Comparison of ENCODE assay signal across 1 cellular context in genomic region chr10:103598654-103599115, GRCh38.
TF ChIP-seq lines count a peak whose summit lies in the region.

No MANE protein-coding gene starts in this region.

TF ChIP-seq in K562, 482 proteins besides CTCF, POLR2A, EP300 and RAD21 (continued from another document):
- TF ChIP-seq CEBPZ (IDR thresholded peaks at IDR 0.05; ENCODE audit: borderline replicate concordance, low read depth, low read length) (no peak), FOXP4 (CRISPR knock-in tag; IDR thresholded peaks at IDR 0.05; ENCODE audit: borderline replicate concordance) (no peak), POLR2AphosphoS2 (IDR thresholded peaks at IDR 0.05; ENCODE audit: low read length) (peak; percentile 45; the same call in 1 of the 2 replicates), FOXA3 (CRISPR knock-in tag; conservative IDR thresholded peaks at IDR 0.05 in 1 of 2, IDR thresholded peaks at IDR 0.05 in 1 of 2) (peak; percentile 88 to 94), ID3 (CRISPR knock-in tag; IDR thresholded peaks at IDR 0.05) (no peak), ID3 (tag; IDR thresholded peaks at IDR 0.05) (no peak), ZBTB43 (CRISPR knock-in tag; IDR thresholded peaks at IDR 0.05) (no peak), ZNF79 (CRISPR knock-in tag; IDR thresholded peaks at IDR 0.05; ENCODE audit: low read depth) (no peak)
